13 cellular contexts compared by ENCODE assay signal in the genomic region with DNA sequence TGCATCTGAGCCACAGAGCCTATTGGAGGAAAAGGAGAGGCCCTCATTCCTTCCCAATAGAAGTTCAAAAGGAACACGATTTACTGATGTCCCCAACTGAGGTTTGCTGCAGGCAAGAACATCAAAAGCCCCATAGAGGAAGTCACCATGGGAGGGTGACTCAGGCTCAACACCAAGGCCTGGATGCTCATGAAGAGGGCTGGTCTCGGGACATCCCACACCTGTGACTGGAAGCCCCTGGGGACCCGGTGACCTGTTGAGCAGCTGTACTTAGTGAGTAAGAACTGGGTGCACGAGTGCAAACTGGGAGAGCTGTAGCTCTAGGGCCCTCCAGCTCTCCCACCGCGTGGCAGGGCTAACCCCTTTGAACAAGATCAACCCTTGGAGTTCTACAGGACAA. TPM values are rescaled to one million over a fixed set of nuclear protein-coding genes. Genes with fewer than 3 reads are reported as not detected.
DNase-seq lines count a peak whose midpoint lies in the region; ATAC-seq and TF ChIP-seq lines count a peak whose summit lies in the region.
"Had no signal": no experiment of that assay in that cellular context is flagged by ENCODE, and none has a peak within 500 bp of the region (broad histone marks: within the 10 kb centered on the region; RNA-seq: fewer than 3 reads in every experiment).

No MANE protein-coding gene starts in this region.

- H3K4me3 ChIP-seq in tibial artery, result no peak overlapping the region
- H3K4me3 ChIP-seq: colonic mucosa, lower lobe of right lung had no signal

- no peaks in the 10 kb centered on the region for H3K9me3 Mint-ChIP-seq in activated CD4-positive, alpha-beta T cell treated with anti-CD3 and anti-CD28 coated beads for 36 hours (ENCODE audit: low read depth)
- no peaks in the 10 kb centered on the region for H3K9me3 Mint-ChIP-seq in activated naive CD8-positive, alpha-beta T cell treated with anti-CD3 and anti-CD28 coated beads, Interleukin-2, amount 50 U/mL, for 24 hours
- H3K9me3 Mint-ChIP-seq: type B pancreatic cell had no signal

- peak; percentile 38 for DNase-seq in activated CD4-positive, alpha-beta T cell treated with anti-CD3 and anti-CD28 coated beads for 36 hours
- no peak for DNase-seq in activated CD4-positive, alpha-beta T cell treated with anti-CD3 and anti-CD28 coated beads, Interleukin-2, amount 50 U/mL, for 1 hour
- peak; percentile 18 for DNase-seq in activated naive CD8-positive, alpha-beta T cell treated with anti-CD3 and anti-CD28 coated beads, Interleukin-2, amount 50 U/mL, for 24 hours
- DNase-seq in NCI-H2171 treated with DMSO at 0.1 percent for 48 hours (lab: John Stamatoyannopoulos, UW), result no peak
- no peak for DNase-seq in tibial artery
- no peak for DNase-seq in 8988T
- DNase-seq: Caco-2, colonic mucosa, lower lobe of right lung, OCI-M1 had no signal

- H3K27ac Mint-ChIP-seq in activated CD4-positive, alpha-beta T cell treated with anti-CD3 and anti-CD28 coated beads for 36 hours, result no peak overlapping the region
- H3K27ac Mint-ChIP-seq in activated naive CD8-positive, alpha-beta T cell treated with anti-CD3 and anti-CD28 coated beads, Interleukin-2, amount 50 U/mL, for 24 hours, result no peak overlapping the region
- H3K27ac Mint-ChIP-seq: type B pancreatic cell had no signal

- no peaks in the 10 kb centered on the region for H3K27me3 ChIP-seq in tibial artery
- H3K27me3 ChIP-seq: colonic mucosa had no signal

- intact Hi-C loops in activated CD4-positive, alpha-beta T cell treated with anti-CD3 and anti-CD28 coated beads for 36 hours (cut with DNase I, micrococcal nuclease), result no loop called here
- intact Hi-C loops in tibial artery (cut with DNase I; ENCODE audit: low total_unique reads), result no loop called here

- peaks cover 13% of the 10 kb centered on the region for H3K27me3 Mint-ChIP-seq in activated CD4-positive, alpha-beta T cell treated with anti-CD3 and anti-CD28 coated beads for 36 hours
- peaks cover 5% of the 10 kb centered on the region for H3K27me3 Mint-ChIP-seq in activated naive CD8-positive, alpha-beta T cell treated with anti-CD3 and anti-CD28 coated beads, Interleukin-2, amount 50 U/mL, for 24 hours
- H3K27me3 Mint-ChIP-seq: type B pancreatic cell had no signal

- TF ChIP-seq CTCF in tibial artery (IDR thresholded peaks at IDR 0.05), result no peak

- no peak overlapping the region for H3K27ac ChIP-seq in tibial artery
- H3K27ac ChIP-seq: colonic mucosa, lower lobe of right lung had no signal

- no peak overlapping the region for H3K4me3 Mint-ChIP-seq in activated CD4-positive, alpha-beta T cell treated with anti-CD3 and anti-CD28 coated beads for 36 hours
- H3K4me3 Mint-ChIP-seq in activated naive CD8-positive, alpha-beta T cell treated with anti-CD3 and anti-CD28 coated beads, Interleukin-2, amount 50 U/mL, for 24 hours, result no peak overlapping the region
- H3K4me3 Mint-ChIP-seq: type B pancreatic cell had no signal

- H3K4me1 ChIP-seq in tibial artery, result peaks cover 0 to 23% (median 3%) of the 10 kb centered on the region in 4 donors

- ATAC-seq in activated CD4-positive, alpha-beta T cell treated with anti-CD3 and anti-CD28 coated beads for 36 hours, result peak; percentile 70
- ATAC-seq in GM18861 (IDR thresholded peaks at IDR 0.05; ENCODE audit: unreplicated experiment) (peak; percentile 70), HG03066 (IDR thresholded peaks at IDR 0.05; ENCODE audit: low read depth, unreplicated experiment) (peak; percentile 48)
- ATAC-seq in activated naive CD8-positive, alpha-beta T cell treated with anti-CD3 and anti-CD28 coated beads, Interleukin-2, amount 50 U/mL, for 24 hours, result peak; percentile 59
- ATAC-seq: lower lobe of right lung had no signal

- no peaks in the 10 kb centered on the region for H3K36me3 Mint-ChIP-seq in activated CD4-positive, alpha-beta T cell treated with anti-CD3 and anti-CD28 coated beads for 36 hours (ENCODE audit: low read depth)
- no peaks in the 10 kb centered on the region for H3K36me3 Mint-ChIP-seq in activated naive CD8-positive, alpha-beta T cell treated with anti-CD3 and anti-CD28 coated beads, Interleukin-2, amount 50 U/mL, for 24 hours (ENCODE audit: low read depth)
- H3K36me3 Mint-ChIP-seq: type B pancreatic cell had no signal

- peaks cover 17% of the 10 kb centered on the region for H3K4me1 Mint-ChIP-seq in activated CD4-positive, alpha-beta T cell treated with anti-CD3 and anti-CD28 coated beads for 36 hours
- peaks cover 23% of the 10 kb centered on the region for H3K4me1 Mint-ChIP-seq in activated naive CD8-positive, alpha-beta T cell treated with anti-CD3 and anti-CD28 coated beads, Interleukin-2, amount 50 U/mL, for 24 hours

- no peaks in the 10 kb centered on the region for H3K9me3 ChIP-seq in tibial artery
- H3K9me3 ChIP-seq: Caco-2, colonic mucosa, lower lobe of right lung had no signal

- H3K36me3 ChIP-seq in tibial artery, result no peaks in the 10 kb centered on the region
- H3K36me3 ChIP-seq: colonic mucosa, lower lobe of right lung had no signal

- POLR2A ChIA-PET in activated CD4-positive, alpha-beta T cell treated with anti-CD3 and anti-CD28 coated beads for 36 hours (lab: Charles Lee), result interaction anchor here (0.5 kb wide), 1 partner anchor 12 kb away, joined by 3 read pairs; no protein-coding TSS in a partner anchor

- CTCF ChIA-PET in activated CD4-positive, alpha-beta T cell treated with anti-CD3 and anti-CD28 coated beads for 36 hours (lab: Charles Lee), result interaction anchor here (0.7 kb wide), 1 partner anchor 34 kb away, joined by 3 read pairs; no protein-coding TSS in a partner anchor

RNA-seq across cellular contexts. Expression of a gene that starts 38.0 kb away (rescaled TPM):
- total RNA-seq in activated CD4-positive, alpha-beta T cell treated with anti-CD3 and anti-CD28 coated beads for 36 hours, result 1 to 10 TPM in 1 of 2 experiments, under 1 TPM in 1; 0.75 to 1.2 TPM

Comparison
In these comparisons a context has a peak if more than half of its experiments do, and no peak if none do; other contexts are left out.
1. DNase-seq: peak in activated CD4-positive, alpha-beta T cell treated with anti-CD3 and anti-CD28 coated beads for 36 hours (single experiment) and activated naive CD8-positive, alpha-beta T cell treated with anti-CD3 and anti-CD28 coated beads, Interleukin-2, amount 50 U/mL, for 24 hours (single experiment); none in activated CD4-positive, alpha-beta T cell treated with anti-CD3 and anti-CD28 coated beads, Interleukin-2, amount 50 U/mL, for 1 hour (single experiment), NCI-H2171 treated with DMSO at 0.1 percent for 48 hours (single experiment), tibial artery (0 of 2) and 8988T (single experiment).
2. Peak in every context shown above with its lines, with median percentiles within 50 percentile points of each other: ATAC-seq.